Comparison of ENCODE assay signal across 8 cellular contexts in genomic region chr5:139787568-139788293, GRCh38. TPM values are rescaled to one million over a fixed set of nuclear protein-coding genes. Genes with fewer than 3 reads are reported as not detected.
DNase-seq lines count a peak whose midpoint lies in the region; ATAC-seq and TF ChIP-seq lines count a peak whose summit lies in the region.

No MANE protein-coding gene starts in this region.

- peak overlapping the region; percentile 59 to 72 for H3K4me3 ChIP-seq in ascending aorta
- H3K4me3 ChIP-seq in vagina: peak overlapping the region; percentile 46 to 52

- peak overlapping the region; percentile 81 to 88 for H3K27ac ChIP-seq in ascending aorta
- H3K27ac ChIP-seq in vagina: peak overlapping the region; percentile 79

- TF ChIP-seq CTCF in ascending aorta (IDR thresholded peaks at IDR 0.05) (peak; percentile 95 to 97 (median 97)), vagina (IDR thresholded peaks at IDR 0.05) (peak; percentile 83 to 97 (median 91))

- H3K27me3 ChIP-seq in ascending aorta: no peaks in the 10 kb centered on the region
- H3K27me3 ChIP-seq in vagina: no peaks in the 10 kb centered on the region

- H3K9me3 ChIP-seq in ascending aorta (no peaks in the 10 kb centered on the region), vagina (no peaks in the 10 kb centered on the region)

- no peak for TF ChIP-seq POLR2A in vagina (IDR thresholded peaks at IDR 0.05)

- intact Hi-C loops in ascending aorta (cut with DNase I) (loop anchor here (1.0 to 5.0 kb wide), 5 partner anchors 57 to 370 kb away; no protein-coding TSS in a partner anchor), vagina (cut with DNase I) (loop anchor here (2.0 to 5.0 kb wide), 3 partner anchors 60 to 180 kb away; no protein-coding TSS in a partner anchor)

- H3K36me3 ChIP-seq in ascending aorta (no peaks in the 10 kb centered on the region), vagina (no peaks in the 10 kb centered on the region)

- ATAC-seq in HG02571 (IDR thresholded peaks at IDR 0.05; ENCODE audit: unreplicated experiment): peak; percentile 81

- peak; percentile 54 for DNase-seq in GM04504 (ENCODE audit: low read depth)
- peak; percentile 26 for DNase-seq in NCI-H1092 treated with DMSO at 0.1 percent for 48 hours (lab: John Stamatoyannopoulos, UW)
- peak; percentile 61 to 81 (median 69) for DNase-seq in T-helper 2 cell
- peak; percentile 58 to 93 for DNase-seq in ascending aorta (ENCODE audit: low spot score in 2 of 2)
- peak; percentile 95 for DNase-seq in hepatic stellate cell (ENCODE audit: low spot score)
- peak; percentile 98 for DNase-seq in retina
- DNase-seq in vagina (ENCODE audit: extremely low spot score in 2 of 2): no peak

- H3K4me1 ChIP-seq in ascending aorta: peaks cover 0 to 10% of the 10 kb centered on the region in 2 donors
- H3K4me1 ChIP-seq in vagina: peaks cover 12% of the 10 kb centered on the region

RNA-seq across cellular contexts. Expression of gene PSD2, which starts 7.9 kb away (rescaled TPM):
- total RNA-seq in ascending aorta: not detected
- total RNA-seq in vagina: 0.25 TPM

Comparison
In these comparisons a context has a peak if more than half of its experiments do, and no peak if none do; other contexts are left out.
1. DNase-seq: peak in GM04504 (single experiment), NCI-H1092 treated with DMSO at 0.1 percent for 48 hours (single experiment), T-helper 2 cell (5 of 5), ascending aorta (2 of 2), hepatic stellate cell (single experiment) and retina (single experiment); none in vagina (0 of 2).